In the genomic region with DNA sequence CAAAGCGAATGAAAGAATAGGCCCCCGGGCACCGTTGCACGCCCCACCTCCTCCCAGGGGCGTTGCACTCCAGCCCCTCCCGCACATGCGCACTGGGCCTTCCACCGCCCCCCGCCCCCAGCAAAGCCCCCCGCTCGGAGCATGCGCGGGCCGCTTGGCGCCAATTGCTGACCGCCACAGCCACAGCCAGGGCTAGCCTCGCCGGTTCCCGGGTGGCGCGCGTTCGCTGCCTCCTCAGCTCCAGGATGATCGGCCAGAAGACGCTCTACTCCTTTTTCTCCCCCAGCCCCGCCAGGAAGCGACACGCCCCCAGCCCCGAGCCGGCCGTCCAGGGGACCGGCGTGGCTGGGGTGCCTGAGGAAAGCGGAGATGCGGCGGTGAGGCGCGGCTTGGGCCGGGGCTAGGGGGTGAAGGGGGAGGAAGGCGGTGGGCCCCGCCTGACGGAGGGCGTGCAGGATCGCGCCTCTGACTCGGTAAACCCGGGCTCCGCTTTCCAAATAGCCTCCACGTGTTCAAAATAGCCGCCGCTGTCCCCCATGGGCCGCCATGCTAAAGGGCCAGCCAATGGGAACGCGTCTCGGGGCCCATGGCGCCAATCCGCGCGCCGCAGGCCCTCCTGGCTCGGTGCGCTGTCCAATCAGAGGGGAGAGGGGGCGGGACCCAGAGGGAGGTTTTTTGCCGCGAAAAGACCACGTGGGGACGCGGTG, we compare ENCODE assay signal across 8 cellular contexts. TPM values are rescaled to one million over a fixed set of nuclear protein-coding genes. Genes with fewer than 3 reads are reported as not detected.
DNase-seq lines count a peak whose midpoint lies in the region; ATAC-seq and TF ChIP-seq lines count a peak whose summit lies in the region.

A gene (plus strand): TSS at position 163 of the 707 bp plus-strand sequence. CDS start 83 bp downstream, at position 246.

- peaks cover 33% of the 10 kb centered on the region for H3K36me3 ChIP-seq in neuron (ENCODE audit: insufficient read depth, low read length)

- TF ChIP-seq CTCF in HFF-Myc (IDR thresholded peaks at IDR 0.05; ENCODE audit: low read depth, low read length, missing control alignments) (no peak), foreskin keratinocyte (conservative IDR thresholded peaks at IDR 0.05) (no peak)

- peak; percentile 95 for ATAC-seq in foreskin keratinocyte

- DNase-seq in GF-D8 (lab: John Stamatoyannopoulos, UW) (peak; percentile 77), HFF-Myc (ENCODE audit: extremely low read depth, low read depth) (peak; percentile 78), NAMALWA (ENCODE audit: low spot score) (peak; percentile 96), SK-MEL-5 (ENCODE audit: low read depth, low spot score) (peak; percentile 96), foreskin keratinocyte (peak; percentile 72 to 86), stromal cell of bone marrow (ENCODE audit: low read depth) (peak; percentile 93)
- DNase-seq in activated naive CD4-positive, alpha-beta T cell (lab: John Stamatoyannopoulos, UW): peak; percentile 88 to 97 (median 94)

- H3K4me1 ChIP-seq in foreskin keratinocyte (peaks cover 5% of the 10 kb centered on the region), neuron (ENCODE audit: insufficient read depth, low read length) (peaks cover 19% of the 10 kb centered on the region)

- H3K9me3 ChIP-seq in neuron (ENCODE audit: low read length): no peaks in the 10 kb centered on the region

- H3K27me3 ChIP-seq in foreskin keratinocyte: no peaks in the 10 kb centered on the region
- H3K27me3 ChIP-seq in neuron (ENCODE audit: insufficient read depth, low read length): no peaks in the 10 kb centered on the region

- peak within 1 kb of the TSS; percentile 31 for H3K27ac ChIP-seq in foreskin keratinocyte

- peak within 1 kb of the TSS; percentile 81 for H3K4me3 ChIP-seq in HFF-Myc (replicated peaks; ENCODE audit: low read depth, low read length)
- peak within 1 kb of the TSS; percentile 87 for H3K4me3 ChIP-seq in neuron (ENCODE audit: low read length)

- in situ Hi-C loops in SK-MEL-5 (cut with HindIII; ENCODE audit: low pct_unique_long_range_greater_than_20kb, low sequenced_read_pairs): no loop called here

- H2AFZ ChIP-seq in neuron (ENCODE audit: low read depth, low read length): peak within 1 kb of the TSS; percentile 91

RNA-seq across cellular contexts. Expression of the gene that starts here (rescaled TPM):
- 35.3 and 35.4 TPM in 2 replicates for total RNA-seq in SK-MEL-5 (2014; rRNA removed; shearing (Covaris generic))
- polyA plus RNA-seq in SK-MEL-5 (2015; cell fraction: cytosol; rRNA removed): 54.4 and 57.2 TPM in 2 replicates
- 19.5 and 33.7 TPM in 2 replicates for polyA plus RNA-seq in SK-MEL-5 (2015; cell fraction: nucleus; rRNA removed)
- 53.1 and 54.8 TPM in 2 replicates for total RNA-seq in foreskin keratinocyte
- 45.3 and 52.3 TPM in 2 replicates for polyA plus RNA-seq in foreskin keratinocyte

Comparison
In these comparisons a context has a peak if more than half of its experiments do, and no peak if none do; other contexts are left out.
1. Peak in every context shown above with its lines: DNase-seq, ATAC-seq, H3K4me3 ChIP-seq and H3K27ac ChIP-seq.